In genomic region chr7:129282865-129283264, GRCh38 we compare ENCODE assay signal across 15 cellular contexts.
"Had no signal": no experiment of that assay in that cellular context is flagged by ENCODE, and none has a peak within 500 bp of the region (broad histone marks: within the 10 kb centered on the region; RNA-seq: fewer than 3 reads in every experiment).

No MANE protein-coding gene starts in this region.

- H3K9me3 ChIP-seq: breast epithelium, heart left ventricle, pancreas, upper lobe of left lung had no signal

- DNase-seq: activated CD4-positive, alpha-beta T cell treated with anti-CD3 and anti-CD28 coated beads for 1 hour; activated CD4-positive, alpha-beta T cell treated with anti-CD3 and anti-CD28 coated beads, Interleukin-2, amount 50 U/mL, for 48 hours; activated gamma-delta T cell treated with Interleukin-2 at 50 U/mL for 16 hours; activated naive CD8-positive, alpha-beta T cell treated with anti-CD3 and anti-CD28 coated beads, Interleukin-2, amount 10 ng/mL, durations not matched to agents 7 days and 5 days; activated T-cell treated with anti-CD3 and anti-CD28 coated beads, Interleukin-2, amount 50 U/mL, for 48 hours; aorta; effector CD4-positive, alpha-beta T cell; foreskin melanocyte; heart left ventricle; kidney glomerular epithelial cell; pancreas; stimulated activated CD4-positive, alpha-beta T cell treated with anti-CD3 and anti-CD28 coated beads, Interleukin-15, amount 100 ng/mL, for 24 hours; stimulated activated CD4-positive, alpha-beta T cell treated with anti-CD3 and anti-CD28 coated beads, Interleukin-4, amount 100 ng/mL, for 24 hours; upper lobe of left lung had no signal

- ATAC-seq: heart left ventricle, pancreas had no signal

- H3K27me3 ChIP-seq: breast epithelium, heart left ventricle, pancreas, upper lobe of left lung had no signal

- H3K4me1 ChIP-seq: breast epithelium, upper lobe of left lung had no signal

- H3K4me3 ChIP-seq: breast epithelium, heart left ventricle, pancreas, upper lobe of left lung had no signal

- H3K27ac ChIP-seq: breast epithelium, heart left ventricle, upper lobe of left lung had no signal

- H3K36me3 ChIP-seq: breast epithelium, heart left ventricle, pancreas, upper lobe of left lung had no signal
